8 cellular contexts compared by ENCODE assay signal in the genomic region with DNA sequence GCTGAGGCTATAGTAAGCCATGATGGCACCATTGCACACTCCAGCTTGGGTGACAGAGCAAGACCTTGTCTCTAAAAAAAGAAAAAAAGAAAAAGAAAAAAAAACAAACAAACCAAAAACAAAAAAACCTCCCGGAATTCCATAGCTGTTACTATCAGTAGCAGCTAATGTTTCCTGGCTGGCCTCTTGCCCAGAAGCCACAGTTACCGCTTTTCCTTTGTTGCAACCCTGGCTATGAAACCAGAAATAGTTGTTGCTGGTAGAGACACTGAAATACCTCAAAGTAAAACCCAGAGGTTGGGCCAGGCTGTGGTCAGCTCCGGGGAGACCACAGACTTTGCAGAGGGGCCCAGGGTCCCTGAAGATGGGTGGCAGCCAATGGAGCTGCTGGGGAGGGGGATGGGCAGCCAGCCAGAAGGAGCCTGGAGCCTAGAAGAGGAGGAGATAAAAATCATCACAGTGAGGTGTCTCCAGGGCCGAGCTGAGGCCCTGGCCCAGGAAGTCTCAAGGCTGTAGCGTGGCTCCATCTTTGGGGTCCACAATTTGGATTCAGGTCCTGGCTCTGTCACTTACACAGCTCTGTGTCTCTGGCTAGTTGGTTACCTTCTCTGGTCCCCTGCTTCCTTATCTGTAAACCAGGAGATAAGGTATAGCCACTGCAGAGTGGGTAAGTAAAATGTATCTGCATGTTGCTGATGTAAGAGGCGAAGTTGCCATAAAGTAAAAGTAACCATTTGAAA. TPM values are rescaled to one million over a fixed set of nuclear protein-coding genes. Genes with fewer than 3 reads are reported as not detected.
DNase-seq lines count a peak whose midpoint lies in the region; ATAC-seq and TF ChIP-seq lines count a peak whose summit lies in the region.

No MANE protein-coding gene starts in this region.

- no peaks in the 10 kb centered on the region for H3K27me3 ChIP-seq in HAP-1 (ENCODE audit: low read depth)
- no peaks in the 10 kb centered on the region for H3K27me3 ChIP-seq in body of pancreas

- peak; percentile 90 for DNase-seq in AG04449 (ENCODE audit: low read depth, low spot score)
- DNase-seq in HAP-1 (ENCODE audit: low spot score in 2 of 2) = peak; percentile 58 to 72
- DNase-seq in NOMO-1 treated with DMSO at 0.1 percent for 48 hours (lab: John Stamatoyannopoulos, UW; ENCODE audit: unreplicated experiment) = peak; percentile 95
- peak; percentile 85 to 91 (median 89) for DNase-seq in body of pancreas
- DNase-seq in iris pigment epithelial cell (ENCODE audit: low read depth) = peak; percentile 95
- no peak for DNase-seq in stimulated activated CD4-positive, alpha-beta T cell treated with anti-CD3 and anti-CD28 coated beads, Interleukin-4, amount 100 ng/mL, for 4 hours

- ATAC-seq in body of pancreas (peak; percentile 35), HG03097 (IDR thresholded peaks at IDR 0.05; ENCODE audit: low FRiP score, unreplicated experiment) (no peak)

- no peak for TF ChIP-seq POLR2A in body of pancreas (IDR thresholded peaks at IDR 0.05)

- H3K36me3 ChIP-seq in HAP-1 (replicated peaks) (no peaks in the 10 kb centered on the region), body of pancreas (replicated peaks in 1 of 2; ENCODE audit: insufficient read depth in 1 of 2, low read depth in 2 of 2) (no peaks in the 10 kb centered on the region)

- peak overlapping the region; percentile 19; the same call in 1 of the 2 replicates for H3K4me3 ChIP-seq in AG04449 (ENCODE audit: low read depth, low read length)
- no peak overlapping the region for H3K4me3 ChIP-seq in HAP-1
- no peak overlapping the region for H3K4me3 ChIP-seq in body of pancreas
- H3K4me3 ChIP-seq in skin epidermis = no peak overlapping the region

- in situ Hi-C loops in HAP-1 (cut with MboI; ENCODE audit: low sequenced_read_pairs) = no loop called here

- H3K4me1 ChIP-seq in HAP-1 (peaks cover 20% of the 10 kb centered on the region), body of pancreas (peaks cover 26% of the 10 kb centered on the region)

- CTCF ChIA-PET in AG04449 (lab: Yijun Ruan, JAX) = interaction anchor here (1.6 kb wide), 1 partner anchor 69 kb away, joined by 4 read pairs; no protein-coding TSS in a partner anchor

- WGBS in body of pancreas, 2 donors = 10 to 13% methylated on average over 6 of the region's 6 CpGs

- peak overlapping the region in 3 of 4 donors; percentile 47 to 86 (median 86) for H3K27ac ChIP-seq in body of pancreas
- H3K27ac ChIP-seq in skin epidermis = peak overlapping the region in 19 of 21 experiments; percentile 5 to 86 (median 66)

- intact Hi-C loops in body of pancreas (cut with DNase I) = no loop called here

- H3K9me3 ChIP-seq in HAP-1 (no peaks in the 10 kb centered on the region), body of pancreas (no peaks in the 10 kb centered on the region)

- POLR2A ChIA-PET in AG04449 (lab: Yijun Ruan, JAX) = interaction anchor here (0.6 to 1.6 kb wide), 3 partner anchors 12 to 46 kb away, joined by 3 to 6 read pairs (median 3); a partner anchor contains a TSS

- TF ChIP-seq CTCF in AG04449 (IDR thresholded peaks at IDR 0.05; ENCODE audit: insufficient read depth, low read length, missing control alignments) (no peak), body of pancreas (IDR thresholded peaks at IDR 0.05) (no peak)

RNA-seq across cellular contexts. Expression of a gene that starts 3.4 kb away (rescaled TPM):
- 10 to 100 TPM in 1 of 2 donors, 1 to 10 TPM in 1; 4.7 to 11.2 TPM for total RNA-seq in body of pancreas

RNA-seq across cellular contexts. Expression of a gene that starts 45.4 kb away (rescaled TPM):
- total RNA-seq in body of pancreas = 100 to 1,000 TPM in 1 of 2 donors, 10 to 100 TPM in 1; 87.2 to 232 TPM

Comparison
In these comparisons a context has a peak if more than half of its experiments do, and no peak if none do; other contexts are left out.
1. DNase-seq: peak in AG04449 (single experiment), HAP-1 (2 of 2), NOMO-1 treated with DMSO at 0.1 percent for 48 hours (single experiment), body of pancreas (4 of 4) and iris pigment epithelial cell (single experiment); none in stimulated activated CD4-positive, alpha-beta T cell treated with anti-CD3 and anti-CD28 coated beads, Interleukin-4, amount 100 ng/mL, for 4 hours (0 of 2).